ENCODE assay signal across 17 cellular contexts in genomic region chr22:22059476-22060002, GRCh38.
DNase-seq lines count a peak whose midpoint lies in the region; FAIRE-seq and TF ChIP-seq lines count a peak whose summit lies in the region.
"Had no signal": no experiment of that assay in that cellular context is flagged by ENCODE, and none has a peak within 500 bp of the region (broad histone marks: within the 10 kb centered on the region; RNA-seq: fewer than 3 reads in every experiment).

No MANE protein-coding gene starts in this region.

- intact Hi-C loops in OCI-LY7 (cut with micrococcal nuclease; ENCODE audit: unreplicated experiment): loop anchor here (1.0 to 2.0 kb wide), 5 partner anchors 27 to 147 kb away; no protein-coding TSS in a partner anchor
- intact Hi-C loops in Calu3 (cut with micrococcal nuclease; ENCODE audit: unreplicated experiment): loop anchor here (10.0 kb wide), 1 partner anchor 75 kb away; no protein-coding TSS in a partner anchor

- peak overlapping the region; percentile 56 for H3K4me2 ChIP-seq in DOHH2 (ENCODE audit: low read length)
- peak overlapping the region; percentile 70 for H3K4me2 ChIP-seq in OCI-LY7 (ENCODE audit: low read length)
- H3K4me2 ChIP-seq in hepatocyte: no peak overlapping the region
- H3K4me2 ChIP-seq: A549 had no signal

- H3K9me3 ChIP-seq in DOHH2 (ENCODE audit: control insufficient read depth, insufficient read depth, low read length) (no peaks in the 10 kb centered on the region), OCI-LY7 (ENCODE audit: low read length) (no peaks in the 10 kb centered on the region), hepatocyte (ENCODE audit: low read depth) (no peaks in the 10 kb centered on the region)
- no peaks in the 10 kb centered on the region for H3K9me3 ChIP-seq in effector memory CD4-positive, alpha-beta T cell (ENCODE audit: control insufficient read depth, low read length)
- no peaks in the 10 kb centered on the region for H3K9me3 ChIP-seq in CD8-positive, alpha-beta memory T cell (ENCODE audit: low read length)
- H3K9me3 ChIP-seq: A549 had no signal

- H3K4me3 ChIP-seq in DOHH2 (ENCODE audit: low read length) (peak overlapping the region; percentile 38; the same call in 1 of the 2 replicates), OCI-LY7 (ENCODE audit: low read depth, low read length, poor library complexity, severe bottlenecking) (no peak overlapping the region), hepatocyte (no peak overlapping the region)
- H3K4me3 ChIP-seq in effector memory CD4-positive, alpha-beta T cell (ENCODE audit: insufficient read depth, low read depth, low read length, poor library complexity, severe bottlenecking): no peak overlapping the region
- H3K4me3 ChIP-seq in CD8-positive, alpha-beta memory T cell (ENCODE audit: low read length): no peak overlapping the region
- H3K4me3 ChIP-seq: A549 had no signal

- POLR2A ChIA-PET in OCI-LY7 (lab: Charles Lee): interaction anchor here (0.9 to 4.5 kb wide), 3 partner anchors 12 to 28 kb away, joined by 3 to 27 read pairs (median 22); no protein-coding TSS in a partner anchor
- POLR2A ChIA-PET in CD8-positive, alpha-beta memory T cell (lab: Charles Lee): no interaction called here

- H3K27ac ChIP-seq in DOHH2 (ENCODE audit: low read depth, low read length) (no peak overlapping the region), OCI-LY7 (ENCODE audit: low read depth, low read length, poor library complexity, severe bottlenecking) (peak overlapping the region; percentile 37), hepatocyte (peak overlapping the region; percentile 89)
- H3K27ac ChIP-seq in effector memory CD4-positive, alpha-beta T cell (ENCODE audit: insufficient read depth, low read length, poor library complexity, severe bottlenecking): no peak overlapping the region
- no peak overlapping the region for H3K27ac ChIP-seq in CD8-positive, alpha-beta memory T cell (ENCODE audit: low read depth, low read length)
- H3K27ac ChIP-seq: A549 had no signal

- H3K79me2 ChIP-seq in DOHH2 (ENCODE audit: control insufficient read depth, low read length): no peaks in the 10 kb centered on the region
- no peaks in the 10 kb centered on the region for H3K79me2 ChIP-seq in OCI-LY7 (ENCODE audit: insufficient read depth, low read depth, low read length)
- no peaks in the 10 kb centered on the region for H3K79me2 ChIP-seq in hepatocyte

- H3K27ac Mint-ChIP-seq in CD8-positive, alpha-beta memory T cell: no peak overlapping the region
- H3K27ac Mint-ChIP-seq in Calu3 (ENCODE audit: unreplicated experiment): no peak overlapping the region
- H3K27ac Mint-ChIP-seq: CD4-positive, CD25-positive, alpha-beta regulatory T cell had no signal

- BruUV-seq in OCI-LY7 (replicated peaks; lab: Mats Ljungman, UMichigan): no TSS peak
- no TSS peak for BruUV-seq in Calu3 (replicated peaks; lab: Mats Ljungman, UMichigan)

- H4K20me1 ChIP-seq in DOHH2 (ENCODE audit: control insufficient read depth, insufficient read depth, low read depth, low read length): no peaks in the 10 kb centered on the region
- no peaks in the 10 kb centered on the region for H4K20me1 ChIP-seq in OCI-LY7 (ENCODE audit: insufficient read depth, low read length)
- H4K20me1 ChIP-seq in hepatocyte (ENCODE audit: insufficient read depth, poor library complexity, severe bottlenecking): no peaks in the 10 kb centered on the region

- H3K27me3 ChIP-seq in DOHH2 (ENCODE audit: control insufficient read depth, low read length) (no peaks in the 10 kb centered on the region), hepatocyte (no peaks in the 10 kb centered on the region)
- H3K27me3 ChIP-seq in effector memory CD4-positive, alpha-beta T cell (replicated peaks; ENCODE audit: control insufficient read depth, insufficient read depth, low read length, poor library complexity, severe bottlenecking): no peaks in the 10 kb centered on the region
- no peaks in the 10 kb centered on the region for H3K27me3 ChIP-seq in CD8-positive, alpha-beta memory T cell (ENCODE audit: insufficient read depth, low read length, poor library complexity, severe bottlenecking)

- H3F3A ChIP-seq in DOHH2 (ENCODE audit: control insufficient read depth, insufficient read depth): peaks cover 6% of the 10 kb centered on the region; the same call in 1 of the 2 replicates

- no peak for TF ChIP-seq CTCF in DOHH2 (IDR thresholded peaks at IDR 0.05; ENCODE audit: low read depth, low read length, poor library complexity, severe bottlenecking)
- TF ChIP-seq CTCF in OCI-LY7 (conservative IDR thresholded peaks at IDR 0.05; ENCODE audit: low read length): no peak
- no peak for TF ChIP-seq CTCF in hepatocyte (IDR thresholded peaks at IDR 0.05; ENCODE audit: poor library complexity)
- TF ChIP-seq CTCF in Calu3 (IDR thresholded peaks at IDR 0.05; ENCODE audit: unreplicated experiment): no peak

- peaks cover 19 to 65% of the 10 kb centered on the region in 2 donors for H3K27me3 Mint-ChIP-seq in CD8-positive, alpha-beta memory T cell
- H3K27me3 Mint-ChIP-seq in Calu3 (ENCODE audit: unreplicated experiment): peaks cover 57% of the 10 kb centered on the region

- H3K36me3 ChIP-seq in DOHH2 (ENCODE audit: control insufficient read depth, low read length) (peaks cover 3% of the 10 kb centered on the region; the same call in 1 of the 2 replicates), OCI-LY7 (ENCODE audit: insufficient read depth, low read length) (no peaks in the 10 kb centered on the region), hepatocyte (replicated peaks; ENCODE audit: insufficient read depth, low read depth) (no peaks in the 10 kb centered on the region)
- no peaks in the 10 kb centered on the region for H3K36me3 ChIP-seq in effector memory CD4-positive, alpha-beta T cell (ENCODE audit: control insufficient read depth, insufficient read depth, low read length)
- H3K36me3 ChIP-seq in CD8-positive, alpha-beta memory T cell (ENCODE audit: insufficient read depth, low read length): no peaks in the 10 kb centered on the region

- no peaks in the 10 kb centered on the region for H3K4me1 Mint-ChIP-seq in CD8-positive, alpha-beta memory T cell
- no peaks in the 10 kb centered on the region for H3K4me1 Mint-ChIP-seq in Calu3 (ENCODE audit: low read depth, unreplicated experiment)
- H3K4me1 Mint-ChIP-seq: CD4-positive, CD25-positive, alpha-beta regulatory T cell had no signal

- H3K9me2 ChIP-seq in DOHH2 (replicated peaks; ENCODE audit: control insufficient read depth, low read length): no peaks in the 10 kb centered on the region
- no peaks in the 10 kb centered on the region for H3K9me2 ChIP-seq in OCI-LY7 (ENCODE audit: insufficient read depth, low read length)
- no peaks in the 10 kb centered on the region for H3K9me2 ChIP-seq in hepatocyte (replicated peaks; ENCODE audit: insufficient read depth)

- peaks cover 0 to 4% (median 4%) of the 10 kb centered on the region in 3 donors for H3K36me3 Mint-ChIP-seq in CD8-positive, alpha-beta memory T cell
- H3K36me3 Mint-ChIP-seq in Calu3 (ENCODE audit: insufficient read depth, unreplicated experiment): no peaks in the 10 kb centered on the region
- H3K36me3 Mint-ChIP-seq: CD4-positive, CD25-positive, alpha-beta regulatory T cell had no signal

- no peaks in the 10 kb centered on the region for H3K9me3 Mint-ChIP-seq in CD8-positive, alpha-beta memory T cell
- no peaks in the 10 kb centered on the region for H3K9me3 Mint-ChIP-seq in Calu3 (ENCODE audit: low read depth, unreplicated experiment)
- H3K9me3 Mint-ChIP-seq: CD4-positive, CD25-positive, alpha-beta regulatory T cell had no signal

- DNase-seq in OCI-LY7 (ENCODE audit: low spot score) (no peak), hepatocyte (ENCODE audit: low spot score) (no peak), frontal cortex (ENCODE audit: low spot score in 2 of 2) (no peak), Calu3 (no peak)
- DNase-seq in effector memory CD4-positive, alpha-beta T cell: no peak
- DNase-seq in CD8-positive, alpha-beta memory T cell: no peak
- DNase-seq: CD4-positive, CD25-positive, alpha-beta regulatory T cell; DMS153; DMS79 treated with DMSO at 0.1 percent for 48 hours; GDM1; H7; IMR-90; KG1 had no signal

- CTCF ChIA-PET in OCI-LY7 (lab: Charles Lee; ENCODE audit: unreplicated experiment) (no interaction called here), Calu3 (lab: Charles Lee) (no interaction called here)
- CTCF ChIA-PET in CD8-positive, alpha-beta memory T cell (lab: Charles Lee): no interaction called here

- H3K4me1 ChIP-seq in DOHH2 (ENCODE audit: control insufficient read depth, low read length) (peaks cover 56% of the 10 kb centered on the region), OCI-LY7 (ENCODE audit: insufficient read depth, low read length, poor library complexity, severe bottlenecking) (peaks cover 60% of the 10 kb centered on the region), hepatocyte (ENCODE audit: insufficient read depth) (peaks cover 19% of the 10 kb centered on the region)
- H3K4me1 ChIP-seq in effector memory CD4-positive, alpha-beta T cell (ENCODE audit: control insufficient read depth, insufficient read depth, low read length, poor library complexity, severe bottlenecking): no peaks in the 10 kb centered on the region
- H3K4me1 ChIP-seq in CD8-positive, alpha-beta memory T cell (ENCODE audit: insufficient read depth, low read length): no peaks in the 10 kb centered on the region

- H3K4me3 Mint-ChIP-seq in CD8-positive, alpha-beta memory T cell: no peak overlapping the region
- H3K4me3 Mint-ChIP-seq in Calu3 (ENCODE audit: low read depth, unreplicated experiment): no peak overlapping the region
- H3K4me3 Mint-ChIP-seq: CD4-positive, CD25-positive, alpha-beta regulatory T cell had no signal

- H2AFZ ChIP-seq in OCI-LY7 (ENCODE audit: low read length) (peak overlapping the region; percentile 99; the same call in 1 of the 2 replicates), hepatocyte (no peak overlapping the region)

- no peak for FAIRE-seq in frontal cortex (lab: Jason Lieb, UNC)
- FAIRE-seq: A549, D721Med, GM19239 had no signal

- WGBS in hepatocyte (ENCODE audit: low lambda C conversion rate, missing lambda C conversion rate): 35% methylated on average over 2 of the region's 2 CpGs

Comparison
In these comparisons a context has a peak if more than half of its experiments do, and no peak if none do; other contexts are left out.
1. H3K27ac ChIP-seq: peak in OCI-LY7 (single experiment) and hepatocyte (single experiment); none in DOHH2 (single experiment), effector memory CD4-positive, alpha-beta T cell (single experiment) and CD8-positive, alpha-beta memory T cell (single experiment).